19 cellular contexts compared by ENCODE assay signal in genomic region chr2:31770718-31771117, GRCh38.
DNase-seq lines count a peak whose midpoint lies in the region; ATAC-seq, FAIRE-seq and TF ChIP-seq lines count a peak whose summit lies in the region.
"Had no signal": no experiment of that assay in that cellular context is flagged by ENCODE, and none has a peak within 500 bp of the region (broad histone marks: within the 10 kb centered on the region; RNA-seq: fewer than 3 reads in every experiment).

No MANE protein-coding gene starts in this region.

- no peak overlapping the region for H4K5ac ChIP-seq in mesendoderm (ENCODE audit: low read length)

- TF ChIP-seq EP300 in K562 (IDR thresholded peaks at IDR 0.05; ENCODE audit: low read length), result no peak

- H3K27ac ChIP-seq in K562 (ENCODE audit: extremely low read depth, low read depth, low read length) (no peak overlapping the region), mesendoderm (ENCODE audit: low read depth, low read length) (no peak overlapping the region), colonic mucosa (no peak overlapping the region)
- H3K27ac ChIP-seq: 22Rv1, KMS-11 had no signal

- H2BK5ac ChIP-seq in mesendoderm (ENCODE audit: low read length), result no peak overlapping the region

- no peaks in the 10 kb centered on the region for H3K9me3 ChIP-seq in K562 (replicated peaks; ENCODE audit: control insufficient read depth, insufficient read depth, low read depth, low read length)
- H3K9me3 ChIP-seq in colonic mucosa, result no peaks in the 10 kb centered on the region
- H3K9me3 ChIP-seq: BE2C had no signal

- no peaks in the 10 kb centered on the region; a peak in 1 of 5 replicates for H3K27me3 ChIP-seq in K562 (ENCODE audit: control insufficient read depth in 2 of 2, insufficient read depth in 2 of 2, low read length in 2 of 2)
- H3K27me3 ChIP-seq in mesendoderm (ENCODE audit: insufficient read depth, low read length, poor library complexity), result no peaks in the 10 kb centered on the region
- no peaks in the 10 kb centered on the region for H3K27me3 ChIP-seq in colonic mucosa
- H3K27me3 ChIP-seq: BE2C had no signal

- no peak overlapping the region for H2BK120ac ChIP-seq in mesendoderm (ENCODE audit: low read depth, low read length)

- no peak overlapping the region for H3K4me3 ChIP-seq in K562
- no peak overlapping the region for H3K4me3 ChIP-seq in mesendoderm (ENCODE audit: low read length)
- H3K4me3 ChIP-seq in colonic mucosa, result no peak overlapping the region
- H3K4me3 ChIP-seq: GM12878 had no signal

- DNase-seq in NCI-H82 (lab: John Stamatoyannopoulos, UW) (peak; percentile 8), NCI-H82 treated with DMSO at 0.1 percent for 48 hours (lab: John Stamatoyannopoulos, UW; ENCODE audit: unreplicated experiment) (no peak), RPMI7951 (ENCODE audit: low read depth) (peak; percentile 37), K562 (ENCODE audit: extremely low read depth in 1 of 4, low spot score in 3 of 4) (no peak), mesendoderm (peak; percentile 93), colonic mucosa (no peak), HCEC 1CT (no peak)
- no peak for DNase-seq in stimulated activated CD4-positive, alpha-beta T cell treated with anti-CD3 and anti-CD28 coated beads, Interleukin-1b, Interleukin-23, amount 100 ng/mL, for 48 hours
- DNase-seq: BE2C; C1 segment of cervical spinal cord; CD4-positive, CD25-positive, alpha-beta regulatory T cell; CD8-positive, alpha-beta memory T cell; COR-L47; GOT3; H7 had no signal

- H3K9ac ChIP-seq in K562 (ENCODE audit: insufficient read depth in 1 of 2, low read depth in 2 of 2, low read length in 2 of 2) (no peak overlapping the region), mesendoderm (ENCODE audit: low read length) (no peak overlapping the region), colonic mucosa (ENCODE audit: low read depth in 2 of 2, low read length in 2 of 2) (no peak overlapping the region)
- H3K9ac ChIP-seq: KMS-11 had no signal

- no peaks in the 10 kb centered on the region for H3K36me3 ChIP-seq in K562 (ENCODE audit: control insufficient read depth, insufficient read depth, low read length)
- no peaks in the 10 kb centered on the region for H3K36me3 ChIP-seq in mesendoderm (ENCODE audit: control insufficient read depth, insufficient read depth, low read length)
- H3K36me3 ChIP-seq in colonic mucosa, result no peaks in the 10 kb centered on the region
- H3K36me3 ChIP-seq: BE2C had no signal

- POLR2A ChIA-PET in K562 (lab: Yijun Ruan, JAX), result no interaction called here

- TF ChIP-seq RAD21 in K562 (CRISPR knock-in tag; conservative IDR thresholded peaks at IDR 0.05 in 1 of 2, IDR thresholded peaks at IDR 0.05 in 1 of 2), result no peak

- H3K9me1 ChIP-seq in K562 (ENCODE audit: control insufficient read depth, insufficient read depth, low read length), result no peaks in the 10 kb centered on the region

- H3K56ac ChIP-seq in mesendoderm (ENCODE audit: low read length), result no peak overlapping the region

- H3K79me2 ChIP-seq in K562 (ENCODE audit: control insufficient read depth, insufficient read depth, low read length) (no peaks in the 10 kb centered on the region), mesendoderm (ENCODE audit: control insufficient read depth, insufficient read depth, low read length) (no peaks in the 10 kb centered on the region)

- H2AK5ac ChIP-seq in mesendoderm (ENCODE audit: low read length), result no peak overlapping the region

- H2BK15ac ChIP-seq in mesendoderm (replicated peaks; ENCODE audit: low read depth), result no peak overlapping the region

- H3K23ac ChIP-seq in mesendoderm (ENCODE audit: low read length), result no peak overlapping the region

- intact Hi-C loops in K562 (cut with micrococcal nuclease) (no loop called here), colonic mucosa (cut with DNase I) (no loop called here)

- no TSS peak for BruUV-seq in K562 (replicated peaks; lab: Mats Ljungman, UMichigan)

- H2AFZ ChIP-seq in K562 (ENCODE audit: low read depth, low read length), result no peak overlapping the region

- in situ Hi-C loops in K562 (cut with MboI), result no loop called here

- H3K4ac ChIP-seq in mesendoderm (ENCODE audit: low read depth, low read length), result no peak overlapping the region

- H3K4me1 ChIP-seq in K562 (replicated peaks in 1 of 2; ENCODE audit: control insufficient read depth in 2 of 2, insufficient read depth in 2 of 2, low read length in 2 of 2) (no peaks in the 10 kb centered on the region), mesendoderm (ENCODE audit: control insufficient read depth, low read depth, low read length) (no peaks in the 10 kb centered on the region), colonic mucosa (no peaks in the 10 kb centered on the region)
- H3K4me1 ChIP-seq: BE2C had no signal

- no peak for TF ChIP-seq CTCF in K562 (IDR thresholded peaks at IDR 0.05 in 2 of 3, conservative IDR thresholded peaks at IDR 0.05 in 1 of 3; ENCODE audit: insufficient read depth in 2 of 3, low read depth in 1 of 3, low read length in 3 of 3)
- TF ChIP-seq CTCF in colonic mucosa (IDR thresholded peaks at IDR 0.05), result no peak

- H4K20me1 ChIP-seq in K562 (replicated peaks; ENCODE audit: control insufficient read depth, insufficient read depth, low read length), result no peaks in the 10 kb centered on the region

- no peak overlapping the region for H4K8ac ChIP-seq in mesendoderm (ENCODE audit: low read depth, low read length)

- no peak for FAIRE-seq in K562 (lab: Jason Lieb, UNC)
- FAIRE-seq: GM12878, HepG2 had no signal

- ATAC-seq in K562, result no peak
- ATAC-seq: GM12878, HepG2 had no signal

- no peak overlapping the region for H3K18ac ChIP-seq in mesendoderm (ENCODE audit: low read length)

- TF ChIP-seq POLR2A in K562 (conservative IDR thresholded peaks at IDR 0.05), result no peak

- CTCF ChIA-PET in K562 (lab: Yijun Ruan, JAX; ENCODE audit: low intra/inter-chr PET ratio), result no interaction called here

- H3K79me1 ChIP-seq in mesendoderm (ENCODE audit: low read length), result no peaks in the 10 kb centered on the region

- H3K4me2 ChIP-seq in K562 (ENCODE audit: insufficient read depth, low read length), result no peak overlapping the region
- no peak overlapping the region for H3K4me2 ChIP-seq in mesendoderm (ENCODE audit: low read length)
- H3K4me2 ChIP-seq: KMS-11 had no signal

TF ChIP-seq in K562, 482 proteins besides CTCF, POLR2A, EP300 and RAD21:
- no peak for TF ChIP-seq TCF15 (CRISPR knock-in tag; IDR thresholded peaks at IDR 0.05)
- peak; percentile 12; the same call in 1 of the 2 replicates for TF ChIP-seq ATF3 (IDR thresholded peaks at IDR 0.05)
- TF ChIP-seq ATF3 (CRISPR knock-in tag; conservative IDR thresholded peaks at IDR 0.05), result no peak
- no peak for TF ChIP-seq ZNF239 (CRISPR knock-in tag; IDR thresholded peaks at IDR 0.05)
- TF ChIP-seq ZNF41 (CRISPR knock-in tag; conservative IDR thresholded peaks at IDR 0.05), result 0 out of 2 replicates have a peak, but pooled peaks have one; percentile 15

Comparison
In these comparisons a context has a peak if more than half of its experiments do, and no peak if none do; other contexts are left out.
1. DNase-seq: peak in NCI-H82 (single experiment), RPMI7951 (single experiment) and mesendoderm (single experiment); none in NCI-H82 treated with DMSO at 0.1 percent for 48 hours (single experiment), K562 (0 of 4), stimulated activated CD4-positive, alpha-beta T cell treated with anti-CD3 and anti-CD28 coated beads, Interleukin-1b, Interleukin-23, amount 100 ng/mL, for 48 hours (single experiment), colonic mucosa (single experiment) and HCEC 1CT (single experiment).